ENCODE assay signal across 19 cellular contexts in genomic region chr1:233238884-233239432, GRCh38. TPM values are rescaled to one million over a fixed set of nuclear protein-coding genes. Genes with fewer than 3 reads are reported as not detected.
DNase-seq lines count a peak whose midpoint lies in the region; ATAC-seq, FAIRE-seq and TF ChIP-seq lines count a peak whose summit lies in the region.
"Had no signal": no experiment of that assay in that cellular context is flagged by ENCODE, and none has a peak within 500 bp of the region (broad histone marks: within the 10 kb centered on the region; RNA-seq: fewer than 3 reads in every experiment).

No MANE protein-coding gene starts in this region.

- TF ChIP-seq CTCF in D721Med (IDR thresholded peaks at IDR 0.05; ENCODE audit: insufficient read depth, missing control alignments) (peak; percentile 68), Loucy (conservative IDR thresholded peaks at IDR 0.05; ENCODE audit: low read length) (peak; percentile 47), WERI-Rb-1 (IDR thresholded peaks at IDR 0.05; ENCODE audit: low read depth, low read length) (peak; percentile 38; the same call in 1 of the 2 replicates)

- ATAC-seq in left colon (peak; percentile 27), HG03159 (IDR thresholded peaks at IDR 0.05; ENCODE audit: unreplicated experiment) (no peak)
- no peak for ATAC-seq in activated naive CD8-positive, alpha-beta T cell treated with anti-CD3 and anti-CD28 coated beads, Interleukin-2, amount 50 U/mL, for 24 hours
- ATAC-seq: activated CD8-positive, alpha-beta T cell treated with anti-CD3 and anti-CD28 coated beads, Interleukin-2, amount 10 ng/mL, durations not matched to agents 7 days and 5 days had no signal

- H3K4me3 ChIP-seq in Loucy (ENCODE audit: low read length, poor library complexity, severe bottlenecking) (no peak overlapping the region), WERI-Rb-1 (ENCODE audit: low read depth, low read length) (no peak overlapping the region)
- H3K4me3 ChIP-seq: MG63, tibial artery had no signal

- intact Hi-C loops in left colon (cut with DNase I, micrococcal nuclease), result loop anchor here in 1 of 2 donors (10.0 kb wide), 1 partner anchor 1374 kb away; no protein-coding TSS in a partner anchor
- intact Hi-C loops in head of caudate nucleus (cut with DNase I), result no loop called here

- H3K27me3 Mint-ChIP-seq in activated naive CD4-positive, alpha-beta T cell treated with anti-CD3 and anti-CD28 coated beads, Interleukin-2, amount 10 ng/mL, durations not matched to agents 7 days and 5 days, result no peaks in the 10 kb centered on the region
- no peaks in the 10 kb centered on the region for H3K27me3 Mint-ChIP-seq in activated naive CD8-positive, alpha-beta T cell treated with anti-CD3 and anti-CD28 coated beads, Interleukin-2, amount 50 U/mL, for 24 hours
- H3K27me3 Mint-ChIP-seq: B cell had no signal

- no peak overlapping the region for H3K27ac Mint-ChIP-seq in activated naive CD4-positive, alpha-beta T cell treated with anti-CD3 and anti-CD28 coated beads, Interleukin-2, amount 10 ng/mL, durations not matched to agents 7 days and 5 days
- H3K27ac Mint-ChIP-seq in activated naive CD8-positive, alpha-beta T cell treated with anti-CD3 and anti-CD28 coated beads, Interleukin-2, amount 50 U/mL, for 24 hours, result no peak overlapping the region
- H3K27ac Mint-ChIP-seq: activated CD8-positive, alpha-beta T cell treated with anti-CD3 and anti-CD28 coated beads, Interleukin-2, amount 10 ng/mL, durations not matched to agents 7 days and 5 days; activated T-helper 2 cell treated with anti-CD3 and anti-CD28 coated beads, Interferon-gamma antibody, Interleukin-2, Interleukin-4, amounts not matched to agents 10 μg/mL and 5 μg/mL and 100 μg/mL, durations not matched to agents 14 hours and 24 hours and 36 hours; B cell had no signal

- no peak overlapping the region for H3K27ac ChIP-seq in WERI-Rb-1
- H3K27ac ChIP-seq: RWPE1, tibial artery had no signal

- no peak for DNase-seq in D721Med (ENCODE audit: insufficient read length, low spot score)
- no peak for DNase-seq in WERI-Rb-1
- DNase-seq in left colon, result no peak
- DNase-seq in activated naive CD4-positive, alpha-beta T cell treated with anti-CD3 and anti-CD28 coated beads, Interleukin-2, amount 10 ng/mL, durations not matched to agents 7 days and 5 days, result no peak
- DNase-seq in activated naive CD8-positive, alpha-beta T cell treated with anti-CD3 and anti-CD28 coated beads, Interleukin-2, amount 50 U/mL, for 24 hours, result no peak
- DNase-seq in head of caudate nucleus, result no peak
- DNase-seq: activated CD8-positive, alpha-beta T cell treated with anti-CD3 and anti-CD28 coated beads, Interleukin-2, amount 10 ng/mL, durations not matched to agents 7 days and 5 days; DMS53; HCEC 1CT; kidney glomerular epithelial cell; MG63; stimulated activated CD4-positive, alpha-beta T cell treated with anti-CD3 and anti-CD28 coated beads, Interleukin-2, amount 100 ng/mL, for 24 hours; stimulated activated CD8-positive, alpha-beta memory T cell treated with anti-CD3 and anti-CD28 coated beads, Interleukin-4, amount 100 ng/mL, for 48 hours; tibial artery had no signal

- H3K4me2 ChIP-seq in Loucy (ENCODE audit: low read depth, low read length, poor library complexity, severe bottlenecking), result no peak overlapping the region

- H2AFZ ChIP-seq in Loucy (ENCODE audit: low read length), result no peak overlapping the region

- H3K4me3 Mint-ChIP-seq in activated naive CD4-positive, alpha-beta T cell treated with anti-CD3 and anti-CD28 coated beads, Interleukin-2, amount 10 ng/mL, durations not matched to agents 7 days and 5 days, result no peak overlapping the region
- no peak overlapping the region for H3K4me3 Mint-ChIP-seq in activated naive CD8-positive, alpha-beta T cell treated with anti-CD3 and anti-CD28 coated beads, Interleukin-2, amount 50 U/mL, for 24 hours
- H3K4me3 Mint-ChIP-seq: activated CD8-positive, alpha-beta T cell treated with anti-CD3 and anti-CD28 coated beads, Interleukin-2, amount 10 ng/mL, durations not matched to agents 7 days and 5 days; B cell had no signal

- no peaks in the 10 kb centered on the region for H3K79me2 ChIP-seq in Loucy (ENCODE audit: insufficient read depth, low read length)

- H3K9me2 ChIP-seq in Loucy (replicated peaks; ENCODE audit: low read depth, low read length), result no peaks in the 10 kb centered on the region

- peaks cover 20% of the 10 kb centered on the region for H3K4me1 ChIP-seq in Loucy (ENCODE audit: insufficient read depth, low read length, poor library complexity, severe bottlenecking)

- CTCF ChIA-PET in activated naive CD4-positive, alpha-beta T cell treated with anti-CD3 and anti-CD28 coated beads, Interleukin-2, amount 10 ng/mL, durations not matched to agents 7 days and 5 days (lab: Charles Lee), result no interaction called here

- H3K36me3 ChIP-seq in Loucy (ENCODE audit: insufficient read depth, low read length), result no peaks in the 10 kb centered on the region; the same call in 1 of the 2 replicates
- no peaks in the 10 kb centered on the region for H3K36me3 ChIP-seq in WERI-Rb-1
- H3K36me3 ChIP-seq: MG63 had no signal

- H3K4me1 Mint-ChIP-seq in activated naive CD4-positive, alpha-beta T cell treated with anti-CD3 and anti-CD28 coated beads, Interleukin-2, amount 10 ng/mL, durations not matched to agents 7 days and 5 days, result no peaks in the 10 kb centered on the region
- no peaks in the 10 kb centered on the region for H3K4me1 Mint-ChIP-seq in activated naive CD8-positive, alpha-beta T cell treated with anti-CD3 and anti-CD28 coated beads, Interleukin-2, amount 50 U/mL, for 24 hours
- H3K4me1 Mint-ChIP-seq: B cell had no signal

- no peaks in the 10 kb centered on the region for H3F3A ChIP-seq in Loucy (ENCODE audit: low read depth)

- peak; percentile 93 for FAIRE-seq in D721Med (lab: Jason Lieb, UNC)

- peaks cover 11% of the 10 kb centered on the region for H3K36me3 Mint-ChIP-seq in activated naive CD4-positive, alpha-beta T cell treated with anti-CD3 and anti-CD28 coated beads, Interleukin-2, amount 10 ng/mL, durations not matched to agents 7 days and 5 days
- H3K36me3 Mint-ChIP-seq in activated naive CD8-positive, alpha-beta T cell treated with anti-CD3 and anti-CD28 coated beads, Interleukin-2, amount 50 U/mL, for 24 hours (ENCODE audit: low read depth), result peaks cover 20% of the 10 kb centered on the region

- no peaks in the 10 kb centered on the region for H4K20me1 ChIP-seq in Loucy (ENCODE audit: insufficient read depth, low read length, poor library complexity, severe bottlenecking)

- H3K9me3 Mint-ChIP-seq in activated naive CD4-positive, alpha-beta T cell treated with anti-CD3 and anti-CD28 coated beads, Interleukin-2, amount 10 ng/mL, durations not matched to agents 7 days and 5 days, result no peaks in the 10 kb centered on the region
- no peaks in the 10 kb centered on the region for H3K9me3 Mint-ChIP-seq in activated naive CD8-positive, alpha-beta T cell treated with anti-CD3 and anti-CD28 coated beads, Interleukin-2, amount 50 U/mL, for 24 hours
- H3K9me3 Mint-ChIP-seq: activated T-helper 2 cell treated with anti-CD3 and anti-CD28 coated beads, Interferon-gamma antibody, Interleukin-2, Interleukin-4, amounts not matched to agents 10 μg/mL and 5 μg/mL and 100 μg/mL, durations not matched to agents 14 hours and 24 hours and 36 hours had no signal

- H3K27me3 ChIP-seq in Loucy (ENCODE audit: insufficient read depth, low read length, poor library complexity, severe bottlenecking) (no peaks in the 10 kb centered on the region), WERI-Rb-1 (ENCODE audit: insufficient read depth, low read depth, severe bottlenecking) (no peaks in the 10 kb centered on the region)
- H3K27me3 ChIP-seq: MG63, tibial artery had no signal

- H3K9me3 ChIP-seq in Loucy (ENCODE audit: insufficient read depth, low read depth, low read length), result no peaks in the 10 kb centered on the region
- H3K9me3 ChIP-seq in WERI-Rb-1 (ENCODE audit: severe bottlenecking), result no peaks in the 10 kb centered on the region
- H3K9me3 ChIP-seq: MG63, tibial artery had no signal

- H3K9ac ChIP-seq in Loucy (ENCODE audit: low read depth, low read length, poor library complexity, severe bottlenecking), result no peak overlapping the region

RNA-seq across cellular contexts. Expression of gene PCNX2, which starts 56.6 kb away (rescaled TPM):
- 1 to 10 TPM; 5.7 to 9.8 TPM for total RNA-seq in left colon
